In the genomic region with DNA sequence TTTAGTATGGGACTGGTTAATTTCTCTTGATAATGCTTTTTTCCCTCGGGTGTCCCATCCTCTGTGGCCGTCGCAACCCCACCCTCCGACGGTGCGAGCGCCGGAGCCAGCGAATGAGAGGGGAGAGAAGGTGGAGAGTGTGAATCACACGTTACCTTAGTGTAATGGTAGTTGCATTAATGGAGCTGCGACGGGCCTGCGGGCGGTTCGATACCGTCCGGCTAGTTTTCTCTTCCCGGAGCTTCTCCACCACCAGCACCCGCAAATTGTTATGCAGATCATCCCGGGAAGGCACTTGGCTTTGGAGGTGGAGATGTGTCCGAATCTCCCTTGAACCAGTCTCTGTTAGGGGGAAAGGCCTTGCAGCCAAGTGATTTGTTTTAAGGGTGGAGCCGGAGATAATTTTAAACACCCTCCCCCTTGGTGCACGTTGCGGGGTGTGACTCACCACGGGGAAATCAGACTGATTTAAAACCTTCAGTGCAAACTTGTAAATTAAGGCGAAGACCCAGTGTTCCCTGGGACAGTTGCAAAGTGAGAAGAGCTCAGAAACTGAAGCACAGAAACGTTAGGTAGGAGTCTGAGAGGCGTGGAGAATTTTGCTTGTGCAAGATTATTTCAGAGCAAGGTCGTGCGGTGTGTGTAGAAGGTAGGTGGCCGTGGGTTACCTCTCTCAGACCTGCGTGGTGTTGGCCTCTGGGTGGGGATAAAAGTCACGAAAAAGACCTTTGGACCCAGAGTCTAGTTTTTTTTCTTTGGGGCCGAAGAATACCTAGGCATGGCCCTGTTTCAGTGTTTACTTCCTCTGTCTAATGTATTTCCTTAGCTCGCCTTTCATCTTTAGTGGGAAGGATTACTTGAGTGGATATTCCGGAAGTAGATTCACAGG, we compare ENCODE assay signal across 8 cellular contexts. TPM values are rescaled to one million over a fixed set of nuclear protein-coding genes. Genes with fewer than 3 reads are reported as not detected.
DNase-seq lines count a peak whose midpoint lies in the region; ATAC-seq and TF ChIP-seq lines count a peak whose summit lies in the region.

No MANE protein-coding gene starts in this region.

- H3K27ac Mint-ChIP-seq in brain = peak overlapping the region; percentile 2 to 84 (median 25)

- H3K4me3 Mint-ChIP-seq in brain = peak overlapping the region; percentile 86 to 90 (median 89)

- no peaks in the 10 kb centered on the region for H3K36me3 Mint-ChIP-seq in brain

- no peaks in the 10 kb centered on the region for H3K9me3 Mint-ChIP-seq in brain

- H3K36me3 ChIP-seq in KOPT-K1 (ENCODE audit: insufficient read depth, low read length) = no peaks in the 10 kb centered on the region

- TF ChIP-seq CTCF in brain (conservative IDR thresholded peaks at IDR 0.05) = no peak

- peak overlapping the region; percentile 76 for H3K27ac ChIP-seq in KOPT-K1 (ENCODE audit: low read depth, low read length, poor library complexity, severe bottlenecking)

- no peaks in the 10 kb centered on the region for H3K9me3 ChIP-seq in KOPT-K1 (ENCODE audit: insufficient read depth, low read length, poor library complexity, severe bottlenecking)

- peak; percentile 37 for ATAC-seq in GM21786 (IDR thresholded peaks at IDR 0.05; ENCODE audit: unreplicated experiment)

- H3K4me1 Mint-ChIP-seq in brain = peaks cover 28% of the 10 kb centered on the region

- peak; percentile 37 for DNase-seq in GDM1 (lab: John Stamatoyannopoulos, UW)
- DNase-seq in UCSD-AML1 (lab: John Stamatoyannopoulos, UW; ENCODE audit: unreplicated experiment) = peak; percentile 82
- DNase-seq in inferior parietal cortex (ENCODE audit: extremely low spot score) = peak; percentile 60
- DNase-seq in stimulated activated CD4-positive, alpha-beta T cell treated with anti-CD3 and anti-CD28 coated beads, Interleukin-15, amount 100 ng/mL, for 24 hours = peak; percentile 81
- no peak for DNase-seq in NCI-H146 treated with DMSO at 0.1 percent for 48 hours (lab: John Stamatoyannopoulos, UW; ENCODE audit: unreplicated experiment)

- H3K27me3 Mint-ChIP-seq in brain = peaks cover 32% of the 10 kb centered on the region

RNA-seq across cellular contexts. Expression of a gene that starts 1.3 kb away (rescaled TPM):
- 8.4 TPM for polyA plus RNA-seq in brain (ENCODE audit: insufficient read depth, low read depth, low replicate concordance)

RNA-seq across cellular contexts. Expression of a gene that starts 43.9 kb away (rescaled TPM):
- polyA plus RNA-seq in brain (ENCODE audit: insufficient read depth, low read depth, low replicate concordance) = 1.0 TPM
